Comparison of ENCODE assay signal across 16 cellular contexts in the genomic region with DNA sequence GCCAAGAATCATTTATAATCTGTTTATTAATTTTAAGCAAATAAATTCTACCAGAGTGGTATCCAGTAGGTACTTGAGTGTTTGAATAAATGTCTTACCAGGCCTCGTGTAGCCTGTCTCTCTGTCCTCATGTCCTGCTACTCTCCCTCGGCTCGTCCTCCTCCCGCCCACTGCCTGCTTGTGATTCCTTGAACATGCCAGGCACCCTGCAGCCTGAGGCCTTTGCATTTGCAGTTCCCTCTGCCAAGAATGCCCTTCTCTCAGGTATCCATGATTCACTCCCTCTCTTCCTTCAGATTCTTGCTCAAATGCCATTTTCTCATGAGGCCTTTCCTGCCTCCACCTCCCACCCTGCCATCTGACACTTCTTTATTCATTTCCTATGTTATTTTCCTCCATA.
DNase-seq lines count a peak whose midpoint lies in the region; ATAC-seq, FAIRE-seq and TF ChIP-seq lines count a peak whose summit lies in the region.
"Had no signal": no experiment of that assay in that cellular context is flagged by ENCODE, and none has a peak within 500 bp of the region (broad histone marks: within the 10 kb centered on the region; RNA-seq: fewer than 3 reads in every experiment).

No MANE protein-coding gene starts in this region.

- H3K4me3 Mint-ChIP-seq in HFFc6 (peak overlapping the region; percentile 15), immature natural killer cell (no peak overlapping the region)
- H3K4me3 Mint-ChIP-seq: CD4-positive, CD25-positive, alpha-beta regulatory T cell; H9 had no signal

- H3K4me1 ChIP-seq in RWPE2 (ENCODE audit: insufficient read depth, poor library complexity, severe bottlenecking) (peaks cover 12% of the 10 kb centered on the region), keratinocyte (ENCODE audit: control insufficient read depth, extremely low read depth, insufficient read depth, low read length) (peaks cover 24% of the 10 kb centered on the region)
- H3K4me1 ChIP-seq: BLaER1 treated with 17β-estradiol and CSF1 and Interleukin-3, amounts not matched to agents 10 nM and 100 nM had no signal

- no peak for TF ChIP-seq CTCF in HFFc6 (IDR thresholded peaks at IDR 0.05)
- no peak for TF ChIP-seq CTCF in RWPE2 (IDR thresholded peaks at IDR 0.05; ENCODE audit: poor library complexity, severe bottlenecking)
- TF ChIP-seq CTCF in epithelial cell of esophagus (IDR thresholded peaks at IDR 0.05; ENCODE audit: insufficient read depth, low read depth, low read length, missing control alignments): no peak
- no peak for TF ChIP-seq CTCF in keratinocyte (optimal IDR thresholded peaks at IDR 0.05 in 1 of 3, IDR thresholded peaks at IDR 0.05 in 1 of 3, conservative IDR thresholded peaks at IDR 0.05 in 1 of 3; ENCODE audit: extremely low read depth in 1 of 3, insufficient read depth in 2 of 3, low read length in 3 of 3)

- H3K27me3 Mint-ChIP-seq in HFFc6 (ENCODE audit: insufficient read depth): no peaks in the 10 kb centered on the region; the same call in 1 of the 2 replicates
- peaks cover 0 to 6% (median 4%) of the 10 kb centered on the region in 3 donors for H3K27me3 Mint-ChIP-seq in immature natural killer cell (ENCODE audit: low read depth in 3 of 3)
- H3K27me3 Mint-ChIP-seq: CD4-positive, CD25-positive, alpha-beta regulatory T cell had no signal

- FAIRE-seq in keratinocyte (lab: Jason Lieb, UNC): peak; percentile 88
- FAIRE-seq: GM18507 had no signal

- H3K36me3 Mint-ChIP-seq in HFFc6 (ENCODE audit: low read depth) (no peaks in the 10 kb centered on the region), immature natural killer cell (no peaks in the 10 kb centered on the region)
- H3K36me3 Mint-ChIP-seq: CD4-positive, CD25-positive, alpha-beta regulatory T cell had no signal

- no peaks in the 10 kb centered on the region for H3K9me1 ChIP-seq in keratinocyte (ENCODE audit: control insufficient read depth, extremely low read depth, insufficient read depth, low read length)

- H3K9me3 Mint-ChIP-seq in HFFc6: no peaks in the 10 kb centered on the region; the same call in 1 of the 2 replicates
- H3K9me3 Mint-ChIP-seq in immature natural killer cell: no peaks in the 10 kb centered on the region

- peak overlapping the region; percentile 19 for H3K9ac ChIP-seq in keratinocyte (ENCODE audit: control insufficient read depth, extremely low read depth, insufficient read depth, low read length)
- H3K9ac ChIP-seq: BLaER1 treated with 17β-estradiol and CSF1 and Interleukin-3, amounts not matched to agents 10 nM and 100 nM; GM23248 had no signal

- H3K4me1 Mint-ChIP-seq in HFFc6 (ENCODE audit: low read depth): peaks cover 19% of the 10 kb centered on the region
- H3K4me1 Mint-ChIP-seq in immature natural killer cell: no peaks in the 10 kb centered on the region
- H3K4me1 Mint-ChIP-seq: CD4-positive, CD25-positive, alpha-beta regulatory T cell; H9 had no signal

- H3K27me3 ChIP-seq in RWPE2 (ENCODE audit: insufficient read depth, poor library complexity, severe bottlenecking) (no peaks in the 10 kb centered on the region), keratinocyte (ENCODE audit: control insufficient read depth, extremely low read depth, insufficient read depth, low read length) (no peaks in the 10 kb centered on the region), MG63 (no peaks in the 10 kb centered on the region)

- peak overlapping the region; percentile 74 for H2AFZ ChIP-seq in keratinocyte (ENCODE audit: control insufficient read depth, low read length)
- H2AFZ ChIP-seq: GM23248 had no signal

- H3K27ac ChIP-seq in RWPE2 (ENCODE audit: poor library complexity, severe bottlenecking) (peak overlapping the region; percentile 52), keratinocyte (ENCODE audit: control insufficient read depth, insufficient read depth, low read length) (peak overlapping the region; percentile 75)
- H3K27ac ChIP-seq: BLaER1 treated with 17β-estradiol and CSF1 and Interleukin-3, amounts not matched to agents 10 nM and 100 nM; GM23248; HL-60 had no signal

- dilution Hi-C loops in keratinocyte (cut with MboI; ENCODE audit: extremely low pct_ligation_motif_present, low sequenced_read_pairs): no loop called here

- ATAC-seq in RWPE2 (ENCODE audit: low read depth) (peak; percentile 38; the same call in 2 of the 3 replicates), GM19324 (IDR thresholded peaks at IDR 0.05; ENCODE audit: low FRiP score, unreplicated experiment) (no peak)

- no peak overlapping the region for H3K4me3 ChIP-seq in RWPE2 (ENCODE audit: severe bottlenecking)
- no peak overlapping the region for H3K4me3 ChIP-seq in epithelial cell of esophagus (ENCODE audit: low read length)
- no peak overlapping the region for H3K4me3 ChIP-seq in keratinocyte (ENCODE audit: control insufficient read depth in 2 of 3, extremely low read depth in 1 of 3, insufficient read depth in 2 of 3, low read depth in 1 of 3, low read length in 3 of 3)
- H3K4me3 ChIP-seq in MG63: no peak overlapping the region
- H3K4me3 ChIP-seq: BLaER1 treated with 17β-estradiol and CSF1 and Interleukin-3, amounts not matched to agents 10 nM and 100 nM; GM23248 had no signal

- no peaks in the 10 kb centered on the region for H4K20me1 ChIP-seq in keratinocyte (ENCODE audit: control insufficient read depth, extremely low read depth, insufficient read depth, low read length)
- H4K20me1 ChIP-seq: BLaER1 treated with 17β-estradiol and CSF1 and Interleukin-3, amounts not matched to agents 10 nM and 100 nM had no signal

- H3K79me2 ChIP-seq in keratinocyte (ENCODE audit: control insufficient read depth, insufficient read depth, low read length): no peaks in the 10 kb centered on the region

- no peak for DNase-seq in HFFc6
- peak; percentile 55 for DNase-seq in RWPE2 (ENCODE audit: low spot score)
- DNase-seq in epithelial cell of esophagus (ENCODE audit: low read depth): peak; percentile 76
- peak; percentile 30 for DNase-seq in keratinocyte (ENCODE audit: low read depth, low spot score)
- DNase-seq in immature natural killer cell: no peak
- DNase-seq in MG63: no peak
- DNase-seq: ACHN; CD4-positive, CD25-positive, alpha-beta regulatory T cell; DMS53; GM23248; H9; IMR-90 had no signal

- H3K4me2 ChIP-seq in keratinocyte (ENCODE audit: control insufficient read depth, extremely low read depth, insufficient read depth, low read depth, low read length): no peak overlapping the region
- H3K4me2 ChIP-seq: BLaER1 treated with 17β-estradiol and CSF1 and Interleukin-3, amounts not matched to agents 10 nM and 100 nM had no signal

- H3K27ac Mint-ChIP-seq in HFFc6 (no peak overlapping the region), immature natural killer cell (no peak overlapping the region)
- H3K27ac Mint-ChIP-seq: CD4-positive, CD25-positive, alpha-beta regulatory T cell; H9 had no signal

- H3K9me3 ChIP-seq in RWPE2 (ENCODE audit: severe bottlenecking): no peaks in the 10 kb centered on the region
- no peaks in the 10 kb centered on the region for H3K9me3 ChIP-seq in keratinocyte (ENCODE audit: control insufficient read depth, low read depth, low read length)
- H3K9me3 ChIP-seq in MG63: no peaks in the 10 kb centered on the region

- H3K36me3 ChIP-seq in RWPE2 (ENCODE audit: low read depth): no peaks in the 10 kb centered on the region
- no peaks in the 10 kb centered on the region for H3K36me3 ChIP-seq in keratinocyte (ENCODE audit: control insufficient read depth in 2 of 2, extremely low read depth in 1 of 2, insufficient read depth in 2 of 2, low read length in 2 of 2)
- H3K36me3 ChIP-seq in MG63: no peaks in the 10 kb centered on the region
- H3K36me3 ChIP-seq: BLaER1 treated with 17β-estradiol and CSF1 and Interleukin-3, amounts not matched to agents 10 nM and 100 nM had no signal

Comparison
In these comparisons a context has a peak if more than half of its experiments do, and no peak if none do; other contexts are left out.
1. DNase-seq: peak in RWPE2 (single experiment), epithelial cell of esophagus (single experiment) and keratinocyte (single experiment); none in HFFc6 (single experiment), immature natural killer cell (0 of 3) and MG63 (single experiment).